19 cellular contexts compared by ENCODE assay signal in the genomic region with DNA sequence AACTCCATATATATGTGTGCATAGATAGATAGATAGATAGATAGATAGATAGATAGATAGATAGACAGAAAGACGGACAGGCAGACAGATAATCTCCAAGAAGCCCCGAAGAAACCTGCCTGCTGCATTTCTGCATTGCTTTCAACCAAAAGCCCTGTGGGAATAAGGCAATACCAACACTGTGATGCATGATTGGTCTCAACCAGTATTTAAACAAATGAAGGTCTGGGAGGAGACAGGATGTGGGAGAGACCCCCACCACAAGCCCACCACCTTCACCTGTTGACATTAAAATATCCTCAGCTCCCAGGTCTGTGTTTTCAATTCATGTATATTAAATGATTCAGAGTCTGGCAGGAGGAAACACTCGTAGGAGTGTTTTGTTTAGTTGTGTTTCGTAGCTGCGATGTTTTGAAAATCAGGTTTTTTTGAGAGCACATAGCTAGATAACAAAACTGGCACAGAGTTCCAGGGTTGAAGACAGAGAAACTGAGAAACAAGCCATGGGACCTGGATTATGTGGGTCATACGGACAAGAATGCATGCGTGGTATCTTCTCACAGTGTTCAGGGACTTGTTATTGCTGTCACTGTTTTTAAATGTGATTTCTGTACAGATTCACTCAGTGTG.
DNase-seq lines count a peak whose midpoint lies in the region; ATAC-seq and TF ChIP-seq lines count a peak whose summit lies in the region.
"Had no signal": no experiment of that assay in that cellular context is flagged by ENCODE, and none has a peak within 500 bp of the region (broad histone marks: within the 10 kb centered on the region; RNA-seq: fewer than 3 reads in every experiment).

No MANE protein-coding gene starts in this region.

- 51% methylated on average over 7 of the region's 7 CpGs for WGBS in suprapubic skin

- H3K27me3 Mint-ChIP-seq in activated CD4-positive, alpha-beta T cell treated with anti-CD3 and anti-CD28 coated beads for 36 hours: no peaks in the 10 kb centered on the region
- no peaks in the 10 kb centered on the region for H3K27me3 Mint-ChIP-seq in activated CD4-positive, alpha-beta T cell treated with anti-CD3 and anti-CD28 coated beads, Interleukin-2, amount 10 ng/mL, durations not matched to agents 24 days and 14 days
- H3K27me3 Mint-ChIP-seq in chondrocyte (ENCODE audit: low read depth): no peaks in the 10 kb centered on the region

- peak overlapping the region; percentile 31 for H3K27ac ChIP-seq in OCI-LY3 (ENCODE audit: low read length)
- no peak overlapping the region for H3K27ac ChIP-seq in fibroblast of lung (ENCODE audit: insufficient read depth, low read length)
- peak overlapping the region; percentile 27 for H3K27ac ChIP-seq in suprapubic skin
- H3K27ac ChIP-seq: 22Rv1, KMS-11 had no signal

- H3K4me1 ChIP-seq in OCI-LY3 (ENCODE audit: low read length) (peaks cover 25% of the 10 kb centered on the region), fibroblast of lung (ENCODE audit: control insufficient read depth, extremely low read depth, insufficient read depth, low read length) (no peaks in the 10 kb centered on the region), suprapubic skin (peaks cover 41% of the 10 kb centered on the region)

- H2AFZ ChIP-seq in OCI-LY3 (ENCODE audit: low read depth, low read length) (peak overlapping the region; percentile 96), fibroblast of lung (ENCODE audit: low read length) (peak overlapping the region; percentile 36)

- no peaks in the 10 kb centered on the region for H3K27me3 ChIP-seq in OCI-LY3 (ENCODE audit: low read depth, low read length)
- H3K27me3 ChIP-seq in fibroblast of lung (ENCODE audit: control insufficient read depth, insufficient read depth, low read length): no peaks in the 10 kb centered on the region
- H3K27me3 ChIP-seq in suprapubic skin: no peaks in the 10 kb centered on the region

- intact Hi-C loops in activated CD4-positive, alpha-beta T cell treated with anti-CD3 and anti-CD28 coated beads for 36 hours (cut with DNase I, micrococcal nuclease): no loop called here
- intact Hi-C loops in activated CD4-positive, alpha-beta T cell treated with anti-CD3 and anti-CD28 coated beads, Interleukin-2, amount 10 ng/mL, durations not matched to agents 24 days and 14 days (cut with micrococcal nuclease): loop anchor here (5.0 kb wide), 1 partner anchor 35 kb away; no protein-coding TSS in a partner anchor

- H3K27ac Mint-ChIP-seq in activated CD4-positive, alpha-beta T cell treated with anti-CD3 and anti-CD28 coated beads for 36 hours: peak overlapping the region; percentile 4
- H3K27ac Mint-ChIP-seq in activated CD4-positive, alpha-beta T cell treated with anti-CD3 and anti-CD28 coated beads, Interleukin-2, amount 10 ng/mL, durations not matched to agents 24 days and 14 days: no peak overlapping the region
- H3K27ac Mint-ChIP-seq in chondrocyte (ENCODE audit: unreplicated experiment): no peak overlapping the region

- H3K9me3 ChIP-seq in OCI-LY3 (ENCODE audit: insufficient read depth, low read length) (0 out of 2 replicates have a peak, but pooled peaks cover 5% of the 10 kb centered on the region), fibroblast of lung (ENCODE audit: control insufficient read depth, insufficient read depth, low read depth, low read length) (no peaks in the 10 kb centered on the region), suprapubic skin (no peaks in the 10 kb centered on the region)

- H3K36me3 ChIP-seq in OCI-LY3 (replicated peaks; ENCODE audit: low read depth, low read length): no peaks in the 10 kb centered on the region
- no peaks in the 10 kb centered on the region for H3K36me3 ChIP-seq in fibroblast of lung (ENCODE audit: control insufficient read depth, insufficient read depth, low read length)
- H3K36me3 ChIP-seq in suprapubic skin: no peaks in the 10 kb centered on the region

- H3K9me3 Mint-ChIP-seq in activated CD4-positive, alpha-beta T cell treated with anti-CD3 and anti-CD28 coated beads for 36 hours (ENCODE audit: low read depth): no peaks in the 10 kb centered on the region
- peaks cover 16% of the 10 kb centered on the region for H3K9me3 Mint-ChIP-seq in activated CD4-positive, alpha-beta T cell treated with anti-CD3 and anti-CD28 coated beads, Interleukin-2, amount 10 ng/mL, durations not matched to agents 24 days and 14 days
- H3K9me3 Mint-ChIP-seq in chondrocyte (ENCODE audit: low read depth): no peaks in the 10 kb centered on the region
- H3K9me3 Mint-ChIP-seq: immature natural killer cell had no signal

- DNase-seq in activated CD4-positive, alpha-beta T cell treated with anti-CD3 and anti-CD28 coated beads for 36 hours: no peak
- DNase-seq in activated CD4-positive, alpha-beta T cell treated with anti-CD3 and anti-CD28 coated beads, Interleukin-2, amount 10 ng/mL, durations not matched to agents 24 days and 14 days: no peak
- DNase-seq in fibroblast of lung (ENCODE audit: low read depth in 2 of 2) (peak in 1 of 2 donors; percentile 18), suprapubic skin (ENCODE audit: low spot score in 2 of 2) (no peak), chondrocyte (ENCODE audit: low spot score) (no peak), NCI-H526 treated with DMSO at 0.1 percent for 48 hours (lab: John Stamatoyannopoulos, UW) (no peak)
- DNase-seq: DMS79 treated with DMSO at 0.1 percent for 48 hours; glutamatergic neuron; immature natural killer cell; mesendoderm; NCI-H1417 treated with DMSO at 0.1 percent for 48 hours; right cardiac atrium; stimulated activated CD4-positive, alpha-beta T cell treated with anti-CD3 and anti-CD28 coated beads, Interleukin-1b, Interleukin-23, amount 100 ng/mL, for 48 hours; T-helper 9 cell had no signal

- H3K9ac ChIP-seq in OCI-LY3 (ENCODE audit: low read length) (peak overlapping the region; percentile 56), fibroblast of lung (ENCODE audit: insufficient read depth, low read length) (no peak overlapping the region)
- H3K9ac ChIP-seq: KMS-11 had no signal

- H4K20me1 ChIP-seq in OCI-LY3 (ENCODE audit: insufficient read depth, low read length) (no peaks in the 10 kb centered on the region), fibroblast of lung (ENCODE audit: control insufficient read depth, extremely low read depth, insufficient read depth, low read length) (no peaks in the 10 kb centered on the region)

- peaks cover 11% of the 10 kb centered on the region for H3K4me1 Mint-ChIP-seq in activated CD4-positive, alpha-beta T cell treated with anti-CD3 and anti-CD28 coated beads for 36 hours
- H3K4me1 Mint-ChIP-seq in activated CD4-positive, alpha-beta T cell treated with anti-CD3 and anti-CD28 coated beads, Interleukin-2, amount 10 ng/mL, durations not matched to agents 24 days and 14 days: no peaks in the 10 kb centered on the region
- no peaks in the 10 kb centered on the region for H3K4me1 Mint-ChIP-seq in chondrocyte (ENCODE audit: low read depth)

- TF ChIP-seq EP300 in suprapubic skin (IDR thresholded peaks at IDR 0.05): no peak

- no peak for ATAC-seq in activated CD4-positive, alpha-beta T cell treated with anti-CD3 and anti-CD28 coated beads for 36 hours
- no peak for ATAC-seq in GM19351 (IDR thresholded peaks at IDR 0.05; ENCODE audit: unreplicated experiment)
- ATAC-seq: right cardiac atrium had no signal

- no peak overlapping the region for H3K4me3 Mint-ChIP-seq in activated CD4-positive, alpha-beta T cell treated with anti-CD3 and anti-CD28 coated beads for 36 hours
- no peak overlapping the region for H3K4me3 Mint-ChIP-seq in activated CD4-positive, alpha-beta T cell treated with anti-CD3 and anti-CD28 coated beads, Interleukin-2, amount 10 ng/mL, durations not matched to agents 24 days and 14 days
- no peak overlapping the region for H3K4me3 Mint-ChIP-seq in chondrocyte (ENCODE audit: unreplicated experiment)
- H3K4me3 Mint-ChIP-seq: CD14-positive monocyte, immature natural killer cell had no signal

- TF ChIP-seq POLR2A in suprapubic skin (IDR thresholded peaks at IDR 0.05): no peak

- H3K4me2 ChIP-seq in OCI-LY3 (ENCODE audit: low read length) (peak overlapping the region; percentile 82), fibroblast of lung (ENCODE audit: extremely low read depth, insufficient read depth, low read length) (no peak overlapping the region)
- H3K4me2 ChIP-seq: KMS-11 had no signal

- H3K4me3 ChIP-seq in OCI-LY3 (ENCODE audit: low read length) (peak overlapping the region; percentile 71), fibroblast of lung (replicated peaks in 1 of 4; ENCODE audit: control extremely low read depth in 1 of 4, insufficient read depth in 1 of 4, low read depth in 3 of 4, low read length in 4 of 4) (no peak overlapping the region), suprapubic skin (no peak overlapping the region)

- TF ChIP-seq CTCF in OCI-LY3 (IDR thresholded peaks at IDR 0.05; ENCODE audit: low read depth, low read length): no peak
- no peak for TF ChIP-seq CTCF in fibroblast of lung (conservative IDR thresholded peaks at IDR 0.05 in 1 of 2, IDR thresholded peaks at IDR 0.05 in 1 of 2; ENCODE audit: low read depth in 1 of 2, low read length in 2 of 2)
- TF ChIP-seq CTCF in suprapubic skin (IDR thresholded peaks at IDR 0.05): no peak
- TF ChIP-seq CTCF in chondrocyte (IDR thresholded peaks at IDR 0.05): no peak

- H3K36me3 Mint-ChIP-seq in activated CD4-positive, alpha-beta T cell treated with anti-CD3 and anti-CD28 coated beads for 36 hours (ENCODE audit: low read depth): no peaks in the 10 kb centered on the region
- no peaks in the 10 kb centered on the region for H3K36me3 Mint-ChIP-seq in activated CD4-positive, alpha-beta T cell treated with anti-CD3 and anti-CD28 coated beads, Interleukin-2, amount 10 ng/mL, durations not matched to agents 24 days and 14 days (ENCODE audit: low read depth)
- no peaks in the 10 kb centered on the region for H3K36me3 Mint-ChIP-seq in chondrocyte (ENCODE audit: low read depth)
- H3K36me3 Mint-ChIP-seq: CD14-positive monocyte, immature natural killer cell had no signal

- H3K79me2 ChIP-seq in OCI-LY3 (ENCODE audit: low read length): no peaks in the 10 kb centered on the region
- no peaks in the 10 kb centered on the region for H3K79me2 ChIP-seq in fibroblast of lung (ENCODE audit: control insufficient read depth, insufficient read depth, low read length)

- CTCF ChIA-PET in activated CD4-positive, alpha-beta T cell treated with anti-CD3 and anti-CD28 coated beads for 36 hours (lab: Charles Lee): interaction anchor here (0.7 kb wide), 1 partner anchor 10 kb away, joined by 3 read pairs; no protein-coding TSS in a partner anchor

- POLR2A ChIA-PET in activated CD4-positive, alpha-beta T cell treated with anti-CD3 and anti-CD28 coated beads for 36 hours (lab: Charles Lee): no interaction called here
